In the genomic region with DNA sequence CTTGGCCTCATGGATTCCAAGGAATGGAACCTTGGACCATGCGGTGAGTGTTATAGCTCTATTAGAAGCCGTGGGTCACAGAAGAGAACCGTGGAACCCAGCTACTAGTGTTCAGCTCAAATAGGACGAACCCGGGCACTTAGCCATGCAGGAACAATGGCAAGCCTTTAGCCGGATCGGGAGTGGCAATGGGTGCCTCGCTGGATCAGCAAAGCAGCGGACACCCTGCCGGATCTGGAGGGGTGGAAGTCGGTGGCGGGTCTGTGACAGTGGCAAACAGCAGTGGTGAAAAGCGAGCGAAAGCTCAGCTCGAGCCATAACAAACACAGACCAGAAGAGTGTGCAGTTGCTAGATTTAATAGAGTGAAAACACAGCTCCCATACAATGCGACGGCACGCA, we compare ENCODE assay signal across 18 cellular contexts. TPM values are rescaled to one million over a fixed set of nuclear protein-coding genes. Genes with fewer than 3 reads are reported as not detected.
A peak's percentile ranks its signal among the peaks of the same experiment; 100 is the strongest.
DNase-seq lines count a peak whose midpoint lies in the region; ATAC-seq and TF ChIP-seq lines count a peak whose summit lies in the region.
"Had no signal": no experiment of that assay in that cellular context is flagged by ENCODE, and none has a peak within 500 bp of the region (broad histone marks: within the 10 kb centered on the region; RNA-seq: fewer than 3 reads in every experiment).

No MANE protein-coding gene starts in this region.

- intact Hi-C loops in mucosa of descending colon (cut with DNase I, micrococcal nuclease) = no loop called here

- TF ChIP-seq CTCF in mucosa of descending colon (IDR thresholded peaks at IDR 0.05) = no peak

- H3K4me1 ChIP-seq in mucosa of descending colon (ENCODE audit: low read depth) = peaks cover 8% of the 10 kb centered on the region

- H3K9me3 ChIP-seq in mucosa of descending colon = no peaks in the 10 kb centered on the region
- H3K9me3 ChIP-seq: HAP-1, SK-N-SH had no signal

- ATAC-seq in mucosa of descending colon (no peak), GM21360 (IDR thresholded peaks at IDR 0.05; ENCODE audit: unreplicated experiment) (no peak), GM19395 (IDR thresholded peaks at IDR 0.05; ENCODE audit: unreplicated experiment) (no peak)
- ATAC-seq: T-cell had no signal

- peak overlapping the region; percentile 26 for H3K27ac ChIP-seq in caudate nucleus (ENCODE audit: low read depth, low read length)
- peak overlapping the region; percentile 33 for H3K27ac ChIP-seq in substantia nigra (ENCODE audit: low read depth, low read length, poor library complexity, severe bottlenecking)
- H3K27ac ChIP-seq: C4-2B had no signal

- DNase-seq in NCI-H774 (lab: John Stamatoyannopoulos, UW) (peak; percentile 23), caudate nucleus (lab: John Stamatoyannopoulos, UW) (peak in 17 of 61 donors; percentile 5 to 37 (median 21)), mucosa of descending colon (peak in 2 of 3 donors; percentile 21 to 41), substantia nigra (lab: John Stamatoyannopoulos, UW) (peak in 39 of 49 donors; percentile 5 to 73 (median 28)), NCI-H1092 (lab: John Stamatoyannopoulos, UW) (no peak)
- DNase-seq: ACHN, DMS79 treated with DMSO at 0.1 percent for 48 hours, KBM-7, NCI-H1105 treated with DMSO at 0.1 percent for 48 hours, NCI-H187, NCI-H345, SHP77, SK-N-SH, T-cell had no signal

- H3K36me3 ChIP-seq in mucosa of descending colon (ENCODE audit: low read depth) = no peaks in the 10 kb centered on the region
- H3K36me3 ChIP-seq: HAP-1 had no signal

- no peak overlapping the region for H3K4me3 ChIP-seq in mucosa of descending colon
- H3K4me3 ChIP-seq: HAP-1 had no signal

RNA-seq across cellular contexts. Expression of gene CDO1, which starts 2.4 kb away (rescaled TPM):
- 1 to 10 TPM in 2 of 3 donors, not detected in 1; 2.0 to 3.0 TPM for total RNA-seq in mucosa of descending colon

RNA-seq across cellular contexts. Expression of gene ATG12, which starts 22.5 kb away (rescaled TPM):
- 10 to 100 TPM; 31.9 to 39.2 (median 37.5) TPM for total RNA-seq in mucosa of descending colon

RNA-seq across cellular contexts. Expression of gene AP3S1, which starts 22.9 kb away (rescaled TPM):
- 10 to 100 TPM; 75.5 to 94.8 (median 76.2) TPM for total RNA-seq in mucosa of descending colon
